In the genomic region with DNA sequence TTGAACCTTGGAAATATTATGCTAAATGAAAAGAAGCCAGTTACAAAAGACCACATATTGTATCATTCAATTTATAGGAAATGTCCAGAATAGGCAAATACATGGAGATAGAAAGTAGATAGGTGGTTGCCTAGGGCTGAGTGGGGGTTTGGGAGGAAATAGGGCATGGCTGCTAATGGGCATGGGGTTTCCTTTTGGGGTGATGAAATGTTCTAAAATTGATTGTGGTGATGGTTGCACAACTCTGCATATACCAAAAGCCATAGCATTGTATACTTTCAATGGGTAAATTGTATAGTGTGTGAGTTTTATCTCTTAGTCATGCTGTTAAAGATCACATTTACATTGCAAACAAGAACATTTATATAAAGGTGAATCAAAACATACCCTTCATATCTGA, we compare ENCODE assay signal across 14 cellular contexts.
"Had no signal": no experiment of that assay in that cellular context is flagged by ENCODE, and none has a peak within 500 bp of the region (broad histone marks: within the 10 kb centered on the region; RNA-seq: fewer than 3 reads in every experiment).

No MANE protein-coding gene starts in this region.

- H3K36me3 Mint-ChIP-seq: activated naive CD8-positive, alpha-beta T cell treated with anti-CD3 and anti-CD28 coated beads for 36 hours had no signal

- H3K9me3 Mint-ChIP-seq: activated naive CD8-positive, alpha-beta T cell treated with anti-CD3 and anti-CD28 coated beads for 36 hours had no signal

- H3K4me3 ChIP-seq: body of pancreas, esophagus squamous epithelium, sigmoid colon, spleen, thoracic aorta, upper lobe of right lung had no signal

- H3K36me3 ChIP-seq: esophagus squamous epithelium, sigmoid colon, spleen, thoracic aorta, upper lobe of right lung had no signal

- H3K9me3 ChIP-seq: body of pancreas, esophagus squamous epithelium, sigmoid colon, thoracic aorta, upper lobe of right lung had no signal

- H3K4me3 Mint-ChIP-seq: activated naive CD8-positive, alpha-beta T cell treated with anti-CD3 and anti-CD28 coated beads for 36 hours had no signal

- H3K27me3 ChIP-seq: body of pancreas, esophagus squamous epithelium, sigmoid colon, upper lobe of right lung had no signal

- H3K4me1 ChIP-seq: body of pancreas, spleen, upper lobe of right lung had no signal

- H3K27ac Mint-ChIP-seq: activated naive CD8-positive, alpha-beta T cell treated with anti-CD3 and anti-CD28 coated beads for 36 hours had no signal

- H3K27ac ChIP-seq: body of pancreas, esophagus squamous epithelium, sigmoid colon, spleen, thoracic aorta, upper lobe of right lung had no signal

- DNase-seq: activated CD4-positive, alpha-beta T cell treated with anti-CD3 and anti-CD28 coated beads, Interleukin-2, amount 50 U/mL, for 1 hour; activated CD8-positive, alpha-beta memory T cell treated with anti-CD3 and anti-CD28 coated beads for 24 hours; activated gamma-delta T cell treated with Interleukin-2 at 50 U/mL for 16 hours; activated naive CD8-positive, alpha-beta T cell treated with anti-CD3 and anti-CD28 coated beads for 36 hours; amygdala; body of pancreas; cortex of kidney; effector CD8-positive, alpha-beta T cell; esophagus squamous epithelium; sigmoid colon; spleen; stimulated activated CD4-positive, alpha-beta T cell treated with anti-CD3 and anti-CD28 coated beads, Interleukin-1b, Interleukin-23, amount 100 ng/mL, for 48 hours; upper lobe of right lung had no signal
